ENCODE assay signal across 9 cellular contexts in the genomic region with DNA sequence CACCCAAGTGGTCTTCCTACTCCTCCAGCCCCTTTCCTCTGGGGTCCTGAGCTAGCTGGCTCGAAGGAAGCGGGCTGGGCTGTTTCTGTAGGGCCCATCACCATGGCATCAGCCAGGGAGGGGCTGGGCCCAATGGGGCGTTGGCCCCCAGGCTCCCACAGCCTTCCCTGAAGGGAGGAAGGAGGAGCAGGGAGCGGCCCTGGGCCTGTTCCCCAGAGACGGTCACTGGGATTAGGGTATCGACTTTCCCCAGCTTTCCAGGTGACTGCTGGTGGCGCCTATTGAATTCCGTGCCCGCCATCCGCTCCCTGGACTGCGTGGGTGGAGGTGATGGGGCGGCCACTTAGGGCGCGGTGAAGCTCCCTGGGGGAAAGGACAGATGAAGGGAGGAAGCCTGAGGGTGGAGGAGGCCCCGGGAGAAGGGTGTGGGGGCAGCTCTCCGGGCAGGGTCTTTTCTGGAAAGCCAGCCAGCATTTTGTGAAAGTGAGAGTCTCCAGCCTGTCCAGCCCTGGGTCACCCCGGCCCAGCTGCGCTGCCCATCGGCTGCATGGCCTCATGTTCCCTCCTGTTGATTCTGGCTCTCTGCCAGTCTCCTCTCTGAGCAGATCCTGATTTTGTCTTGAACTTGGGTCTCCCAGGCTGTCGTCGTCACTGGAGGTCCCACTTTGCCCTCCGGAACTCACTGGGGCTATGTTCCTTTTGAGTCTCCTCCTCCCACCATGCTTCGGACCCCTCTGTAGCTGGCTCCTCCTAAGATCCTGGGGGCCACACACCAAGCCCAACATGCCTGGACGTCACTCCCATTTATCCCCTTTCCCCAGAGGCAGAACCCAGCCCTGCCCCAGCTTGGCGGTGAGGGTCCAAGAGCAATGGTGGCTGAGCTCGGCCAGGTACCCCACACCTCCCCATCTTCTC. TPM values are rescaled to one million over a fixed set of nuclear protein-coding genes. Genes with fewer than 3 reads are reported as not detected.
A peak's percentile ranks its signal among the peaks of the same experiment; 100 is the strongest.
DNase-seq lines count a peak whose midpoint lies in the region; ATAC-seq and TF ChIP-seq lines count a peak whose summit lies in the region.
"Had no signal": no experiment of that assay in that cellular context is flagged by ENCODE, and none has a peak within 500 bp of the region (broad histone marks: within the 10 kb centered on the region; RNA-seq: fewer than 3 reads in every experiment).

No MANE protein-coding gene starts in this region.

- TF ChIP-seq EP300 in upper lobe of left lung (IDR thresholded peaks at IDR 0.05), result no peak

- TF ChIP-seq RAD21 in liver (IDR thresholded peaks at IDR 0.05), result no peak

- peak overlapping the region; percentile 75 to 76 for H3K27ac ChIP-seq in liver (ENCODE audit: low read depth in 1 of 2, low read length in 2 of 2)
- H3K27ac ChIP-seq in upper lobe of left lung, result peak overlapping the region; percentile 24 to 69 (median 62)

- peaks cover 60% of the 10 kb centered on the region for H3K4me1 Mint-ChIP-seq in activated T-cell treated with anti-CD3 and anti-CD28 coated beads, Interleukin-2, amount 50 U/mL, for 72 hours (ENCODE audit: low read depth)

- WGBS in liver, result 25% methylated on average over 26 of the region's 26 CpGs
- WGBS in upper lobe of left lung, 2 donors, result 62 to 72% methylated on average over 19 to 25 of the region's 26 CpGs

- no peak for TF ChIP-seq POLR2A in upper lobe of left lung (IDR thresholded peaks at IDR 0.05)

- H3K27me3 Mint-ChIP-seq in activated T-cell treated with anti-CD3 and anti-CD28 coated beads, Interleukin-2, amount 50 U/mL, for 72 hours (ENCODE audit: low read depth), result no peaks in the 10 kb centered on the region

- in situ Hi-C loops in astrocyte of the spinal cord (cut with HindIII; ENCODE audit: low sequenced_read_pairs), result no loop called here

- H3K27me3 ChIP-seq in liver (ENCODE audit: control insufficient read depth in 4 of 4, insufficient read depth in 4 of 4, low read length in 3 of 4), result no peaks in the 10 kb centered on the region
- H3K27me3 ChIP-seq in upper lobe of left lung, result no peaks in the 10 kb centered on the region

- ATAC-seq in activated T-cell treated with anti-CD3 and anti-CD28 coated beads, Interleukin-2, amount 50 U/mL, for 72 hours (replicated peaks in 1 of 2), result no peak
- ATAC-seq in upper lobe of left lung (ENCODE audit: low FRiP score in 2 of 2) (peak in 1 of 2 donors; percentile 38), GM18870 (IDR thresholded peaks at IDR 0.05; ENCODE audit: unreplicated experiment) (no peak), GM19395 (IDR thresholded peaks at IDR 0.05; ENCODE audit: unreplicated experiment) (no peak)

- H3K4me3 ChIP-seq in astrocyte of the spinal cord (ENCODE audit: low read depth, low read length) (no peak overlapping the region), liver (ENCODE audit: low read depth in 1 of 3, low read length in 3 of 3) (peak overlapping the region; percentile 7 to 15 (median 8)), upper lobe of left lung (peak overlapping the region in 1 of 4 donors; percentile 1)

- H3K4me1 ChIP-seq in liver (ENCODE audit: control insufficient read depth in 4 of 4, insufficient read depth in 4 of 4, low read length in 3 of 4) (peaks cover 53 to 91% (median 79%) of the 10 kb centered on the region in 4 donors), upper lobe of left lung (peaks cover 46 to 75% (median 51%) of the 10 kb centered on the region in 4 donors)

- H3K9me3 ChIP-seq in liver (ENCODE audit: control insufficient read depth in 4 of 4, low read length in 3 of 4) (no peaks in the 10 kb centered on the region), upper lobe of left lung (no peaks in the 10 kb centered on the region)

- TF ChIP-seq CTCF in astrocyte of the spinal cord (IDR thresholded peaks at IDR 0.05; ENCODE audit: low read depth, low read length) (no peak), liver (IDR thresholded peaks at IDR 0.05; ENCODE audit: low read depth, low read length, missing input control) (no peak), upper lobe of left lung (IDR thresholded peaks at IDR 0.05) (no peak)

- peak overlapping the region in 1 of 2 donors; percentile 29 for H3K9ac ChIP-seq in liver (ENCODE audit: low read depth in 1 of 2, low read length in 2 of 2)

- DNase-seq in activated T-cell treated with anti-CD3 and anti-CD28 coated beads, Interleukin-2, amount 50 U/mL, for 72 hours, result no peak
- no peak for DNase-seq in activated T-cell treated with anti-CD3 and anti-CD28 coated beads for 4 hours
- DNase-seq in astrocyte of the spinal cord (ENCODE audit: low read depth, low spot score), result peak; percentile 33
- DNase-seq in upper lobe of left lung, result peak in 1 of 2 donors; percentile 65
- DNase-seq in NCI-H2227 treated with DMSO at 0.1 percent for 48 hours (lab: John Stamatoyannopoulos, UW), result no peak
- DNase-seq: activated effector memory CD4-positive, alpha-beta T cell treated with anti-CD3 and anti-CD28 coated beads, Interleukin-2, amount 50 U/mL, for 16 hours had no signal

- H3K9me3 Mint-ChIP-seq in activated T-cell treated with anti-CD3 and anti-CD28 coated beads, Interleukin-2, amount 50 U/mL, for 72 hours, result no peaks in the 10 kb centered on the region

- peak overlapping the region; percentile 91 for H3K27ac Mint-ChIP-seq in activated T-cell treated with anti-CD3 and anti-CD28 coated beads, Interleukin-2, amount 50 U/mL, for 72 hours

- no peaks in the 10 kb centered on the region for H3K36me3 ChIP-seq in liver (ENCODE audit: control insufficient read depth in 4 of 4, insufficient read depth in 3 of 4, low read depth in 1 of 4, low read length in 3 of 4)
- H3K36me3 ChIP-seq in upper lobe of left lung, result no peaks in the 10 kb centered on the region

- peak overlapping the region; percentile 46 to 83 for H3K4me3 Mint-ChIP-seq in activated T-cell treated with anti-CD3 and anti-CD28 coated beads, Interleukin-2, amount 50 U/mL, for 72 hours

- no peaks in the 10 kb centered on the region for H3K36me3 Mint-ChIP-seq in activated T-cell treated with anti-CD3 and anti-CD28 coated beads, Interleukin-2, amount 50 U/mL, for 72 hours (ENCODE audit: insufficient read depth in 2 of 2)

TF ChIP-seq in liver, 16 proteins besides CTCF, POLR2A, EP300 and RAD21 (continues in another document):
- TF ChIP-seq JUND (IDR thresholded peaks at IDR 0.05) (no peak), FOXA1 (IDR thresholded peaks at IDR 0.05) (no peak), NR2F2 (IDR thresholded peaks at IDR 0.05) (no peak), MAX (IDR thresholded peaks at IDR 0.05) (peak; percentile 20)
- TF ChIP-seq, protein P1, sequence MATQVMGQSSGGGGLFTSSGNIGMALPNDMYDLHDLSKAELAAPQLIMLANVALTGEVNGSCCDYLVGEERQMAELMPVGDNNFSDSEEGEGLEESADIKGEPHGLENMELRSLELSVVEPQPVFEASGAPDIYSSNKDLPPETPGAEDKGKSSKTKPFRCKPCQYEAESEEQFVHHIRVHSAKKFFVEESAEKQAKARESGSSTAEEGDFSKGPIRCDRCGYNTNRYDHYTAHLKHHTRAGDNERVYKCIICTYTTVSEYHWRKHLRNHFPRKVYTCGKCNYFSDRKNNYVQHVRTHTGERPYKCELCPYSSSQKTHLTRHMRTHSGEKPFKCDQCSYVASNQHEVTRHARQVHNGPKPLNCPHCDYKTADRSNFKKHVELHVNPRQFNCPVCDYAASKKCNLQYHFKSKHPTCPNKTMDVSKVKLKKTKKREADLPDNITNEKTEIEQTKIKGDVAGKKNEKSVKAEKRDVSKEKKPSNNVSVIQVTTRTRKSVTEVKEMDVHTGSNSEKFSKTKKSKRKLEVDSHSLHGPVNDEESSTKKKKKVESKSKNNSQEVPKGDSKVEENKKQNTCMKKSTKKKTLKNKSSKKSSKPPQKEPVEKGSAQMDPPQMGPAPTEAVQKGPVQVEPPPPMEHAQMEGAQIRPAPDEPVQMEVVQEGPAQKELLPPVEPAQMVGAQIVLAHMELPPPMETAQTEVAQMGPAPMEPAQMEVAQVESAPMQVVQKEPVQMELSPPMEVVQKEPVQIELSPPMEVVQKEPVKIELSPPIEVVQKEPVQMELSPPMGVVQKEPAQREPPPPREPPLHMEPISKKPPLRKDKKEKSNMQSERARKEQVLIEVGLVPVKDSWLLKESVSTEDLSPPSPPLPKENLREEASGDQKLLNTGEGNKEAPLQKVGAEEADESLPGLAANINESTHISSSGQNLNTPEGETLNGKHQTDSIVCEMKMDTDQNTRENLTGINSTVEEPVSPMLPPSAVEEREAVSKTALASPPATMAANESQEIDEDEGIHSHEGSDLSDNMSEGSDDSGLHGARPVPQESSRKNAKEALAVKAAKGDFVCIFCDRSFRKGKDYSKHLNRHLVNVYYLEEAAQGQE (IDR thresholded peaks at IDR 0.05), result no peak

RNA-seq across cellular contexts. Expression of gene NHERF1, which starts 9.8 kb away (rescaled TPM):
- 10 to 100 TPM; 78.8 to 81.2 TPM for total RNA-seq in activated T-cell treated with anti-CD3 and anti-CD28 coated beads, Interleukin-2, amount 50 U/mL, for 72 hours
- total RNA-seq in liver, result 10 to 100 TPM; 38.1 to 84.1 TPM
- 100 to 1,000 TPM; 105 to 160 TPM for polyA plus RNA-seq in liver
- total RNA-seq in upper lobe of left lung, result 10 to 100 TPM; 21.6 to 49.4 (median 34.8) TPM

RNA-seq across cellular contexts. Expression of gene NAT9, which starts 18.0 kb away (rescaled TPM):
- total RNA-seq in activated T-cell treated with anti-CD3 and anti-CD28 coated beads, Interleukin-2, amount 50 U/mL, for 72 hours, result 10 to 100 TPM; 49.7 to 58.4 TPM
- total RNA-seq in liver, result 10 to 100 TPM in 1 of 2 donors, 1 to 10 TPM in 1; 8.1 to 25.5 TPM
- polyA plus RNA-seq in liver, result 10 to 100 TPM; 15.7 to 18.4 TPM
- total RNA-seq in upper lobe of left lung, result 10 to 100 TPM; 16.1 to 78.6 (median 41.7) TPM

RNA-seq across cellular contexts. Expression of gene RAB37, which starts 21.1 kb away (rescaled TPM):
- 10 to 100 TPM; 13.6 to 18.1 TPM for total RNA-seq in activated T-cell treated with anti-CD3 and anti-CD28 coated beads, Interleukin-2, amount 50 U/mL, for 72 hours
- total RNA-seq in liver (1 to 10 TPM; 5.1 to 5.3 TPM), upper lobe of left lung (1 to 10 TPM; 1.1 to 7.1 (median 3.7) TPM)
- 1 to 10 TPM; 5.9 to 8.8 TPM for polyA plus RNA-seq in liver

RNA-seq across cellular contexts. Expression of gene CD300LF, which starts 45.5 kb away (rescaled TPM):
- total RNA-seq in activated T-cell treated with anti-CD3 and anti-CD28 coated beads, Interleukin-2, amount 50 U/mL, for 72 hours, result not detected
- 1 to 10 TPM; 1.5 to 1.9 TPM for total RNA-seq in liver
- polyA plus RNA-seq in liver, result under 1 TPM; 0.13 to 0.55 TPM
- total RNA-seq in upper lobe of left lung, result 10 to 100 TPM; 14.5 to 70.2 (median 33.4) TPM
